26 cellular contexts compared by ENCODE assay signal in genomic region chr2:138023298-138023697, GRCh38. TPM values are rescaled to one million over a fixed set of nuclear protein-coding genes. Genes with fewer than 3 reads are reported as not detected.
DNase-seq lines count a peak whose midpoint lies in the region; ATAC-seq and TF ChIP-seq lines count a peak whose summit lies in the region.
"Had no signal": no experiment of that assay in that cellular context is flagged by ENCODE, and none has a peak within 500 bp of the region (broad histone marks: within the 10 kb centered on the region; RNA-seq: fewer than 3 reads in every experiment).

No MANE protein-coding gene starts in this region.

- H3K4me3 Mint-ChIP-seq in type B pancreatic cell, result peak overlapping the region; percentile 50
- H3K4me3 Mint-ChIP-seq: CD4-positive, alpha-beta T cell; stimulated activated naive CD8-positive, alpha-beta T cell treated with anti-CD3 and anti-CD28 coated beads, Interleukin-15, amount 100 ng/mL, for 72 hours; T-cell had no signal

- no peak overlapping the region for H3K4me3 ChIP-seq in SK-N-SH (ENCODE audit: low read depth in 2 of 2, low read length in 1 of 2)
- H3K4me3 ChIP-seq: A549, uterus had no signal

- H3K9me2 ChIP-seq in SK-N-SH, result no peaks in the 10 kb centered on the region

- no peak overlapping the region for H3K27ac ChIP-seq in SK-N-SH (ENCODE audit: low read depth in 2 of 2, low read length in 1 of 2)
- H3K27ac ChIP-seq: A549, uterus had no signal

- WGBS in SK-N-SH (ENCODE audit: low lambda C conversion rate), result 78% methylated on average over 4 of the region's 4 CpGs

- H3K79me2 ChIP-seq in SK-N-SH (ENCODE audit: insufficient read depth), result no peaks in the 10 kb centered on the region

- H3K4me1 Mint-ChIP-seq in type B pancreatic cell (ENCODE audit: unreplicated experiment), result peaks cover 25% of the 10 kb centered on the region
- H3K4me1 Mint-ChIP-seq: stimulated activated naive CD8-positive, alpha-beta T cell treated with anti-CD3 and anti-CD28 coated beads, Interleukin-15, amount 100 ng/mL, for 72 hours; T-cell had no signal

- H3K9me3 Mint-ChIP-seq in type B pancreatic cell, result no peaks in the 10 kb centered on the region
- H3K9me3 Mint-ChIP-seq: activated naive CD4-positive, alpha-beta T cell treated with anti-CD3 and anti-CD28 coated beads, Interleukin-2, amount 50 U/mL, for 72 hours; stimulated activated naive CD8-positive, alpha-beta T cell treated with anti-CD3 and anti-CD28 coated beads, Interleukin-15, amount 100 ng/mL, for 72 hours; T-cell had no signal

- DNase-seq in SK-N-SH (no peak), NCI-H82 treated with DMSO at 0.1 percent for 48 hours (lab: John Stamatoyannopoulos, UW; ENCODE audit: unreplicated experiment) (peak; percentile 55), erythroblast (lab: John Stamatoyannopoulos, UW) (peak; percentile 12 to 32), type B pancreatic cell (ENCODE audit: extremely low spot score, unreplicated experiment) (no peak), GM20000 (ENCODE audit: low spot score) (no peak), NCI-H1694 treated with DMSO at 0.1 percent for 48 hours (lab: John Stamatoyannopoulos, UW) (no peak)
- DNase-seq: activated CD4-positive, alpha-beta T cell treated with anti-CD3 and anti-CD28 coated beads, Interleukin-2, amount 50 U/mL, for 1 hour; activated CD4-positive, CD25-positive, alpha-beta regulatory T cell; activated effector memory CD4-positive, alpha-beta T cell treated with Interleukin-2 at 50 U/mL for 16 hours; activated T-cell treated with anti-CD3 and anti-CD28 coated beads, Interleukin-2, amount 50 U/mL, for 1 hour; CD4-positive, alpha-beta T cell; glutamatergic neuron; left colon; NCI-H1092; NCI-H187; NCI-H2171 treated with DMSO at 0.1 percent for 48 hours; NCI-H524 treated with DMSO at 0.1 percent for 48 hours; stimulated activated CD4-positive, alpha-beta T cell treated with anti-CD3 and anti-CD28 coated beads, Interleukin-1b, Interleukin-23, amount 100 ng/mL, for 48 hours; stimulated activated CD8-positive, alpha-beta memory T cell treated with anti-CD3 and anti-CD28 coated beads, Interleukin-4, amount 100 ng/mL, for 48 hours; stimulated activated naive CD8-positive, alpha-beta T cell treated with anti-CD3 and anti-CD28 coated beads, Interleukin-15, amount 100 ng/mL, for 72 hours; T-cell; uterus had no signal

- peak in 1 of 2 experiments; percentile 40; a peak in 1 of 4 replicates for TF ChIP-seq EP300 in SK-N-SH (IDR thresholded peaks at IDR 0.05; ENCODE audit: borderline replicate concordance in 1 of 2, low read depth in 1 of 2, low read length in 1 of 2)

- H3K27me3 Mint-ChIP-seq in type B pancreatic cell, result no peaks in the 10 kb centered on the region
- H3K27me3 Mint-ChIP-seq: CD4-positive, alpha-beta T cell; stimulated activated naive CD8-positive, alpha-beta T cell treated with anti-CD3 and anti-CD28 coated beads, Interleukin-15, amount 100 ng/mL, for 72 hours; T-cell had no signal

- CTCF ChIA-PET in SK-N-SH (lab: Yijun Ruan, JAX), result no interaction called here

- H3K4me1 ChIP-seq in SK-N-SH (ENCODE audit: control insufficient read depth in 1 of 2, insufficient read depth in 2 of 2, low read depth in 1 of 2, low read length in 1 of 2), result no peaks in the 10 kb centered on the region
- H3K4me1 ChIP-seq: A549, uterus had no signal

- TF ChIP-seq RAD21 in SK-N-SH (IDR thresholded peaks at IDR 0.05; ENCODE audit: low read length), result no peak

- H3K36me3 Mint-ChIP-seq in type B pancreatic cell, result no peaks in the 10 kb centered on the region
- H3K36me3 Mint-ChIP-seq: activated naive CD4-positive, alpha-beta T cell treated with anti-CD3 and anti-CD28 coated beads, Interleukin-2, amount 50 U/mL, for 72 hours; T-cell had no signal

- no peaks in the 10 kb centered on the region for H3F3A ChIP-seq in SK-N-SH (replicated peaks; ENCODE audit: insufficient read depth)

- H3K36me3 ChIP-seq in SK-N-SH (replicated peaks in 1 of 2; ENCODE audit: control insufficient read depth in 1 of 2, insufficient read depth in 2 of 2, low read length in 1 of 2), result no peaks in the 10 kb centered on the region
- H3K36me3 ChIP-seq: uterus had no signal

- POLR2A ChIA-PET in SK-N-SH (lab: Yijun Ruan, JAX), result no interaction called here

- TF ChIP-seq CTCF in SK-N-SH (IDR thresholded peaks at IDR 0.05), result no peak
- no peak for TF ChIP-seq CTCF in type B pancreatic cell (conservative IDR thresholded peaks at IDR 0.05)
- no peak for TF ChIP-seq CTCF in GM20000 (IDR thresholded peaks at IDR 0.05; ENCODE audit: extremely low read depth, missing control alignments)

- ATAC-seq in SK-N-SH treated with all-trans-retinoic acid at 6 μM for 48 hours (no peak; the same call in 2 of the 3 replicates), HG03342 (IDR thresholded peaks at IDR 0.05; ENCODE audit: unreplicated experiment) (no peak)
- ATAC-seq: A549; activated naive CD4-positive, alpha-beta T cell treated with anti-CD3 and anti-CD28 coated beads, Interleukin-2, amount 50 U/mL, for 72 hours; left colon; stimulated activated naive CD8-positive, alpha-beta T cell treated with anti-CD3 and anti-CD28 coated beads, Interleukin-15, amount 100 ng/mL, for 72 hours; T-cell had no signal

- H4K20me1 ChIP-seq in SK-N-SH (ENCODE audit: insufficient read depth), result no peaks in the 10 kb centered on the region

- no peak overlapping the region for H3K4me2 ChIP-seq in SK-N-SH
- H3K4me2 ChIP-seq: A549 had no signal

- no peak overlapping the region for H2AFZ ChIP-seq in SK-N-SH (ENCODE audit: low read depth)

- peak overlapping the region; percentile 18 for H3K27ac Mint-ChIP-seq in type B pancreatic cell
- H3K27ac Mint-ChIP-seq: activated naive CD4-positive, alpha-beta T cell treated with anti-CD3 and anti-CD28 coated beads, Interleukin-2, amount 50 U/mL, for 72 hours; CD4-positive, alpha-beta T cell; stimulated activated naive CD8-positive, alpha-beta T cell treated with anti-CD3 and anti-CD28 coated beads, Interleukin-15, amount 100 ng/mL, for 72 hours; T-cell had no signal

- H3K27me3 ChIP-seq in SK-N-SH (ENCODE audit: insufficient read depth), result no peaks in the 10 kb centered on the region
- H3K27me3 ChIP-seq: uterus had no signal

- no peak for TF ChIP-seq POLR2A in erythroblast (IDR thresholded peaks at IDR 0.05; ENCODE audit: low read length)

- no peaks in the 10 kb centered on the region for H3K9me3 ChIP-seq in SK-N-SH
- H3K9me3 ChIP-seq: A549, uterus had no signal

- no peak overlapping the region for H3K9ac ChIP-seq in SK-N-SH

TF ChIP-seq in SK-N-SH treated with all-trans-retinoic acid at 6 μM for 48 hours, 23 proteins besides CTCF, POLR2A, EP300 and RAD21 (continues in another document):
- TF ChIP-seq, protein P1, sequence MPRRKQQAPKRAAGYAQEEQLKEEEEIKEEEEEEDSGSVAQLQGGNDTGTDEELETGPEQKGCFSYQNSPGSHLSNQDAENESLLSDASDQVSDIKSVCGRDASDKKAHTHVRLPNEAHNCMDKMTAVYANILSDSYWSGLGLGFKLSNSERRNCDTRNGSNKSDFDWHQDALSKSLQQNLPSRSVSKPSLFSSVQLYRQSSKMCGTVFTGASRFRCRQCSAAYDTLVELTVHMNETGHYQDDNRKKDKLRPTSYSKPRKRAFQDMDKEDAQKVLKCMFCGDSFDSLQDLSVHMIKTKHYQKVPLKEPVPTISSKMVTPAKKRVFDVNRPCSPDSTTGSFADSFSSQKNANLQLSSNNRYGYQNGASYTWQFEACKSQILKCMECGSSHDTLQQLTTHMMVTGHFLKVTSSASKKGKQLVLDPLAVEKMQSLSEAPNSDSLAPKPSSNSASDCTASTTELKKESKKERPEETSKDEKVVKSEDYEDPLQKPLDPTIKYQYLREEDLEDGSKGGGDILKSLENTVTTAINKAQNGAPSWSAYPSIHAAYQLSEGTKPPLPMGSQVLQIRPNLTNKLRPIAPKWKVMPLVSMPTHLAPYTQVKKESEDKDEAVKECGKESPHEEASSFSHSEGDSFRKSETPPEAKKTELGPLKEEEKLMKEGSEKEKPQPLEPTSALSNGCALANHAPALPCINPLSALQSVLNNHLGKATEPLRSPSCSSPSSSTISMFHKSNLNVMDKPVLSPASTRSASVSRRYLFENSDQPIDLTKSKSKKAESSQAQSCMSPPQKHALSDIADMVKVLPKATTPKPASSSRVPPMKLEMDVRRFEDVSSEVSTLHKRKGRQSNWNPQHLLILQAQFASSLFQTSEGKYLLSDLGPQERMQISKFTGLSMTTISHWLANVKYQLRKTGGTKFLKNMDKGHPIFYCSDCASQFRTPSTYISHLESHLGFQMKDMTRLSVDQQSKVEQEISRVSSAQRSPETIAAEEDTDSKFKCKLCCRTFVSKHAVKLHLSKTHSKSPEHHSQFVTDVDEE (CRISPR knock-in tag; IDR thresholded peaks at IDR 0.05), result peak; percentile 80
- peak; percentile 76 for TF ChIP-seq ZC3H10 (CRISPR knock-in tag; IDR thresholded peaks at IDR 0.05)

TF ChIP-seq in SK-N-SH, 30 proteins besides CTCF, POLR2A, EP300 and RAD21 (continues in another document):
- TF ChIP-seq USF2 (IDR thresholded peaks at IDR 0.05; ENCODE audit: borderline replicate concordance, low read depth, low read length) (no peak), SMC3 (IDR thresholded peaks at IDR 0.05; ENCODE audit: low read depth, low read length) (no peak)

RNA-seq across cellular contexts. Expression of gene HNMT, which starts 59.0 kb away (rescaled TPM):
- polyA plus RNA-seq in SK-N-SH (2012; rRNA removed), result 1.8 and 2.5 TPM in 2 replicates
- 2.9 and 3.4 TPM in 2 replicates for polyA plus RNA-seq in SK-N-SH (2012; cell fraction: cytosol; rRNA removed)
- polyA plus RNA-seq in SK-N-SH (2012; cell fraction: nucleus; rRNA removed), result 0.69 and 1.3 TPM in 2 replicates
- total RNA-seq in type B pancreatic cell (ENCODE audit: low replicate concordance), result 11.6 and 12.1 TPM in 2 replicates
- total RNA-seq: activated naive CD4-positive, alpha-beta T cell treated with anti-CD3 and anti-CD28 coated beads, Interleukin-2, amount 50 U/mL, for 72 hours had no signal

Comparison
In these comparisons a context has a peak if more than half of its experiments do, and no peak if none do; other contexts are left out.
1. DNase-seq: peak in NCI-H82 treated with DMSO at 0.1 percent for 48 hours (single experiment) and erythroblast (2 of 2); none in SK-N-SH (single experiment), type B pancreatic cell (single experiment), GM20000 (single experiment) and NCI-H1694 treated with DMSO at 0.1 percent for 48 hours (single experiment).